In genomic region chr17:69250641-69251040, GRCh38 we compare ENCODE assay signal across 11 cellular contexts.
"Had no signal": no experiment of that assay in that cellular context is flagged by ENCODE, and none has a peak within 500 bp of the region (broad histone marks: within the 10 kb centered on the region; RNA-seq: fewer than 3 reads in every experiment).

No MANE protein-coding gene starts in this region.

- ATAC-seq: activated CD4-positive, CD25-positive, alpha-beta regulatory T cell treated with anti-CD3 and anti-CD28 coated beads, Interleukin-2, amount 50 U/mL, for 24 hours; activated T-cell treated with anti-CD3 and anti-CD28 coated beads, Interleukin-2, amount 50 U/mL, for 4 hours; left lobe of liver; natural killer cell treated with Interleukin-12 subunit alpha and Interleukin-12 subunit beta and Interleukin-15 and Interleukin-18, amount 100 ng/mL, for 72 hours; sciatic nerve had no signal

- DNase-seq: activated CD4-positive, alpha-beta T cell treated with anti-CD3 and anti-CD28 coated beads, Interleukin-2, amount 50 U/mL, for 48 hours; activated gamma-delta T cell; activated T-cell treated with anti-CD3 and anti-CD28 coated beads, Interleukin-2, amount 50 U/mL, for 4 hours; erythroblast; stimulated activated CD4-positive, alpha-beta T cell treated with anti-CD3 and anti-CD28 coated beads, Interleukin-12 subunit alpha, Interleukin-12 subunit beta, amount 100 ng/mL, for 4 hours; stimulated activated naive CD4-positive, alpha-beta T cell treated with Interleukin-2 at 50 U/mL for 16 hours; trophoblast cell had no signal
